In the genomic region with DNA sequence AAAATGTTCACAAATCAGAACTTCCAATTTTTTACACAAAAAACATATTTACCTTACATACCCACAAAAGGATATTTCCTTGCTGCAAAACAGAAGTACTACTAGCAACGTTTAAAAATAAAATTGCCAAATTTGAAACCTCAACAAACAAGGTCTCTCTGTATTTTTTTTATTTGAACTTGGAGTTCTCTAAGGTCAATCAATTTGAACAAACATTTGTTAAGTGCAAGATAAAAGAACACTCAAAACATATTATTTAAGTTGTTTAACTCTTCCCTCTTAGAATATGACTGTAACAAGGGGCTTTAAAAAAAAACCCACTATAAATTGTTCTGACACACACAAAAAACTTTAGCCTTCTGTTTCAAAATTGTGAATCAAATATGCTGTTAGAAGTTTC, we compare ENCODE assay signal across 26 cellular contexts.
"Had no signal": no experiment of that assay in that cellular context is flagged by ENCODE, and none has a peak within 500 bp of the region (broad histone marks: within the 10 kb centered on the region; RNA-seq: fewer than 3 reads in every experiment).

No MANE protein-coding gene starts in this region.

- H3K4me2 ChIP-seq: SK-N-SH, smooth muscle cell had no signal

- H3K9me3 ChIP-seq: gastrocnemius medialis, heart right ventricle, neutrophil, right atrium auricular region, SK-N-SH, transverse colon, vagina had no signal

- H3K4me1 ChIP-seq: right atrium auricular region had no signal

- DNase-seq: activated CD4-positive, alpha-beta T cell treated with anti-CD3 and anti-CD28 coated beads for 1 hour; activated CD4-positive, alpha-beta T cell treated with anti-CD3 and anti-CD28 coated beads, Interleukin-2, amount 50 U/mL, for 4 hours; activated naive CD4-positive, alpha-beta T cell; anterior cingulate cortex; brain microvascular endothelial cell; cerebellar nuclear complex; effector memory CD8-positive, alpha-beta T cell; gastrocnemius medialis; heart right ventricle; left cardiac atrium; midbrain; SK-N-SH; stimulated activated CD4-positive, alpha-beta T cell treated with anti-CD3 and anti-CD28 coated beads, Interleukin-4, amount 100 ng/mL, for 4 hours; stimulated activated CD8-positive, alpha-beta memory T cell treated with anti-CD3 and anti-CD28 coated beads, Interleukin-4, amount 100 ng/mL, for 48 hours; stimulated activated naive CD8-positive, alpha-beta T cell treated with anti-CD3 and anti-CD28 coated beads, Interleukin-15, Interleukin-2, amounts not matched to agents 100 U/mL and 50 U/mL, for 24 hours; T-cell; T1000; transverse colon had no signal

- ATAC-seq: effector memory CD8-positive, alpha-beta T cell; gastrocnemius medialis; heart right ventricle; left cardiac atrium; stimulated activated naive CD8-positive, alpha-beta T cell treated with anti-CD3 and anti-CD28 coated beads, Interleukin-15, Interleukin-2, amounts not matched to agents 100 U/mL and 50 U/mL, for 24 hours; T-cell had no signal

- H3K27ac ChIP-seq: brain microvascular endothelial cell, epithelial cell of prostate, gastrocnemius medialis, heart right ventricle, right atrium auricular region, transverse colon, vagina had no signal

- H3K9me2 ChIP-seq: SK-N-SH had no signal

- H3K27me3 ChIP-seq: brain microvascular endothelial cell, gastrocnemius medialis, heart right ventricle, neutrophil, right atrium auricular region, transverse colon, vagina had no signal

- H3K9me3 Mint-ChIP-seq: activated T-helper 1 cell treated with anti-CD3 and anti-CD28 coated beads, Interleukin-12 subunit alpha, Interleukin-12 subunit beta, Interleukin-2, Interleukin-4 antibody, amounts not matched to agents 30 ng/mL and 10 ng/mL and 1 ng/mL, durations not matched to agents 14 hours and 24 hours and 36 hours; dendritic cell treated with granulocyte-macrophage colony-stimulating factor and Interleukin-4, amounts not matched to agents 40 ng/mL and 50 ng/mL, for 4 days; effector memory CD8-positive, alpha-beta T cell; T-cell had no signal

- H3K4me3 ChIP-seq: gastrocnemius medialis, heart right ventricle, lung, right atrium auricular region, smooth muscle cell, transverse colon, vagina had no signal

- H3K27me3 Mint-ChIP-seq: dendritic cell treated with granulocyte-macrophage colony-stimulating factor and Interleukin-4, amounts not matched to agents 40 ng/mL and 50 ng/mL, for 4 days; effector memory CD8-positive, alpha-beta T cell; T-cell had no signal

- H3K27ac Mint-ChIP-seq: activated T-helper 1 cell treated with anti-CD3 and anti-CD28 coated beads, Interleukin-12 subunit alpha, Interleukin-12 subunit beta, Interleukin-2, Interleukin-4 antibody, amounts not matched to agents 30 ng/mL and 10 ng/mL and 1 ng/mL, durations not matched to agents 14 hours and 24 hours and 36 hours; dendritic cell treated with granulocyte-macrophage colony-stimulating factor and Interleukin-4, amounts not matched to agents 40 ng/mL and 50 ng/mL, for 4 days had no signal

- H3K4me3 Mint-ChIP-seq: activated T-helper 1 cell treated with anti-CD3 and anti-CD28 coated beads, Interleukin-12 subunit alpha, Interleukin-12 subunit beta, Interleukin-2, Interleukin-4 antibody, amounts not matched to agents 30 ng/mL and 10 ng/mL and 1 ng/mL, durations not matched to agents 14 hours and 24 hours and 36 hours; dendritic cell treated with granulocyte-macrophage colony-stimulating factor and Interleukin-4, amounts not matched to agents 40 ng/mL and 50 ng/mL, for 4 days; effector memory CD8-positive, alpha-beta T cell; T-cell had no signal
